12 cellular contexts compared by ENCODE assay signal in genomic region chr20:54479138-54479906, GRCh38. TPM values are rescaled to one million over a fixed set of nuclear protein-coding genes. Genes with fewer than 3 reads are reported as not detected.
A peak's percentile ranks its signal among the peaks of the same experiment; 100 is the strongest.
DNase-seq lines count a peak whose midpoint lies in the region; ATAC-seq and TF ChIP-seq lines count a peak whose summit lies in the region.
"Had no signal": no experiment of that assay in that cellular context is flagged by ENCODE, and none has a peak within 500 bp of the region (broad histone marks: within the 10 kb centered on the region; RNA-seq: fewer than 3 reads in every experiment).

No MANE protein-coding gene starts in this region.

- TF ChIP-seq CTCF in A673 (conservative IDR thresholded peaks at IDR 0.05; ENCODE audit: low read depth, low read length) (peak; percentile 63), fibroblast of lung (conservative IDR thresholded peaks at IDR 0.05 in 1 of 2, IDR thresholded peaks at IDR 0.05 in 1 of 2; ENCODE audit: low read depth in 1 of 2, low read length in 2 of 2) (peak; percentile 16 to 32), osteocyte (IDR thresholded peaks at IDR 0.05) (no peak)

- POLR2A ChIA-PET in A673 (lab: Charles Lee; ENCODE audit: low non-redundant PET): no interaction called here

- CTCF ChIA-PET in A673 (lab: Charles Lee): no interaction called here

- H3K27me3 ChIP-seq in A673 (replicated peaks; ENCODE audit: insufficient read depth, low read depth, low read length, poor library complexity) (no peaks in the 10 kb centered on the region), fibroblast of lung (ENCODE audit: control insufficient read depth, insufficient read depth, low read length) (no peaks in the 10 kb centered on the region)

- H3K9me3 ChIP-seq in A673 (ENCODE audit: low read depth, low read length, poor library complexity, severe bottlenecking): no peaks in the 10 kb centered on the region
- H3K9me3 ChIP-seq in fibroblast of lung (ENCODE audit: control insufficient read depth, insufficient read depth, low read depth, low read length): no peaks in the 10 kb centered on the region
- H3K9me3 ChIP-seq: lower lobe of right lung, thoracic aorta had no signal

- H3K27ac ChIP-seq in A673 (ENCODE audit: low read depth, low read length, poor library complexity, severe bottlenecking) (no peak overlapping the region), fibroblast of lung (ENCODE audit: insufficient read depth, low read length) (no peak overlapping the region)
- H3K27ac ChIP-seq: lower lobe of right lung, thoracic aorta had no signal

- H3K4me2 ChIP-seq in fibroblast of lung (ENCODE audit: extremely low read depth, insufficient read depth, low read length): no peak overlapping the region

- H3K36me3 ChIP-seq in A673 (ENCODE audit: insufficient read depth, low read length, poor library complexity, severe bottlenecking) (no peaks in the 10 kb centered on the region), fibroblast of lung (ENCODE audit: control insufficient read depth, insufficient read depth, low read length) (no peaks in the 10 kb centered on the region)
- H3K36me3 ChIP-seq: lower lobe of right lung, thoracic aorta had no signal

- DNase-seq in A673 (ENCODE audit: low spot score): peak; percentile 51
- DNase-seq in NCI-H226: peak; percentile 24
- peak in 1 of 2 donors; percentile 42 for DNase-seq in fibroblast of lung (ENCODE audit: low read depth in 2 of 2)
- DNase-seq in osteocyte (ENCODE audit: extremely low spot score, unreplicated experiment): no peak
- DNase-seq in DMS114 treated with DMSO at 0.1 percent for 48 hours (lab: John Stamatoyannopoulos, UW; ENCODE audit: unreplicated experiment): no peak
- DNase-seq: DMS79 treated with DMSO at 0.1 percent for 48 hours, lower lobe of right lung, NCI-H187 had no signal

- peaks cover 21% of the 10 kb centered on the region for H3K4me1 Mint-ChIP-seq in osteocyte (ENCODE audit: unreplicated experiment)

- H3K4me3 ChIP-seq in A673 (ENCODE audit: low read depth, low read length, poor library complexity, severe bottlenecking) (no peak overlapping the region), fibroblast of lung (replicated peaks in 1 of 4; ENCODE audit: control extremely low read depth in 1 of 4, insufficient read depth in 1 of 4, low read depth in 3 of 4, low read length in 4 of 4) (no peak overlapping the region)
- H3K4me3 ChIP-seq: lower lobe of right lung, thoracic aorta had no signal

- H3K9me3 Mint-ChIP-seq in osteocyte (ENCODE audit: unreplicated experiment): no peaks in the 10 kb centered on the region

- intact Hi-C loops in A673 (cut with micrococcal nuclease; ENCODE audit: unreplicated experiment): loop anchor here (5.0 kb wide), 2 partner anchors 143 to 262 kb away; no protein-coding TSS in a partner anchor

- ATAC-seq in GM18861 (IDR thresholded peaks at IDR 0.05; ENCODE audit: unreplicated experiment): peak; percentile 69
- ATAC-seq in GM21381 (IDR thresholded peaks at IDR 0.05; ENCODE audit: unreplicated experiment): no peak
- ATAC-seq in HG02759 (IDR thresholded peaks at IDR 0.05; ENCODE audit: unreplicated experiment): no peak
- ATAC-seq: lower lobe of right lung had no signal

- peaks cover 15% of the 10 kb centered on the region for H3K79me2 ChIP-seq in fibroblast of lung (ENCODE audit: control insufficient read depth, insufficient read depth, low read length)

- H3K4me3 Mint-ChIP-seq in osteocyte (ENCODE audit: unreplicated experiment): no peak overlapping the region

- BruUV-seq in A673 (replicated peaks; lab: Mats Ljungman, UMichigan): no TSS peak

- H3K36me3 Mint-ChIP-seq in osteocyte (ENCODE audit: unreplicated experiment): no peaks in the 10 kb centered on the region

- H4K20me1 ChIP-seq in fibroblast of lung (ENCODE audit: control insufficient read depth, extremely low read depth, insufficient read depth, low read length): no peaks in the 10 kb centered on the region

- H3K27me3 Mint-ChIP-seq in osteocyte (ENCODE audit: unreplicated experiment): peaks cover 30% of the 10 kb centered on the region

- no peak overlapping the region for H2AFZ ChIP-seq in fibroblast of lung (ENCODE audit: low read length)

- H3K4me1 ChIP-seq in A673 (ENCODE audit: insufficient read depth, low read length, poor library complexity, severe bottlenecking): peaks cover 30% of the 10 kb centered on the region
- H3K4me1 ChIP-seq in fibroblast of lung (ENCODE audit: control insufficient read depth, extremely low read depth, insufficient read depth, low read length): peaks cover 5% of the 10 kb centered on the region

- H3K27ac Mint-ChIP-seq in osteocyte (ENCODE audit: unreplicated experiment): no peak overlapping the region

- H3K9ac ChIP-seq in fibroblast of lung (ENCODE audit: insufficient read depth, low read length): no peak overlapping the region

RNA-seq across cellular contexts. Expression of gene DOK5, which starts 3.9 kb away (rescaled TPM):
- total RNA-seq in A673 (2021): 4.9 and 5.4 TPM in 2 replicates
- 16.9 and 19.2 TPM in 2 replicates for total RNA-seq in fibroblast of lung
- 13.5 and 25.4 TPM in 2 replicates for polyA plus RNA-seq in fibroblast of lung
- polyA plus RNA-seq in fibroblast of lung (2012): 14.7 and 27.0 TPM in 2 replicates
- polyA minus RNA-seq in fibroblast of lung (ENCODE audit: low replicate concordance): 5.3 and 8.5 TPM in 2 replicates
- total RNA-seq in osteocyte: 6.6 and 7.4 TPM in 2 replicates

Comparison
In these comparisons a context has a peak if more than half of its experiments do, and no peak if none do; other contexts are left out.
1. DNase-seq: peak in A673 (single experiment) and NCI-H226 (single experiment); none in osteocyte (single experiment) and DMS114 treated with DMSO at 0.1 percent for 48 hours (single experiment).